29 cellular contexts compared by ENCODE assay signal in genomic region chr16:6732166-6732565, GRCh38.
"Had no signal": no experiment of that assay in that cellular context is flagged by ENCODE, and none has a peak within 500 bp of the region (broad histone marks: within the 10 kb centered on the region; RNA-seq: fewer than 3 reads in every experiment).

No MANE protein-coding gene starts in this region.

- H3K4me1 Mint-ChIP-seq: activated B cell treated with CpG ODN at 0.5 μM for 24 hours; activated naive CD4-positive, alpha-beta T cell treated with anti-CD3 and anti-CD28 coated beads, Interleukin-2, amount 10 ng/mL, durations not matched to agents 7 days and 5 days; activated naive CD8-positive, alpha-beta T cell treated with anti-CD3 and anti-CD28 coated beads, Interleukin-2, amount 50 U/mL, for 24 hours had no signal

- DNase-seq: activated B cell treated with CpG ODN at 0.5 μM for 24 hours; activated CD4-positive, alpha-beta memory T cell treated with anti-CD3 and anti-CD28 coated beads for 36 hours; activated CD4-positive, alpha-beta T cell treated with anti-CD3 and anti-CD28 coated beads for 4 hours; activated CD4-positive, alpha-beta T cell treated with anti-CD3 and anti-CD28 coated beads, Interleukin-2, amount 50 U/mL, for 1 hour; activated CD4-positive, CD25-positive, alpha-beta regulatory T cell treated with anti-CD3 and anti-CD28 coated beads, Interleukin-2, amount 50 U/mL, for 72 hours; activated CD8-positive, alpha-beta memory T cell treated with anti-CD3 and anti-CD28 coated beads, Interleukin-2, amount 50 U/mL, for 4 hours; activated effector memory CD4-positive, alpha-beta T cell treated with Interleukin-2 at 50 U/mL for 16 hours; activated naive CD4-positive, alpha-beta T cell treated with anti-CD3 and anti-CD28 coated beads, Interleukin-2, amount 10 ng/mL, durations not matched to agents 7 days and 5 days; activated naive CD8-positive, alpha-beta T cell treated with anti-CD3 and anti-CD28 coated beads, Interleukin-2, amount 50 U/mL, for 24 hours; activated T-cell treated with anti-CD3 and anti-CD28 coated beads, Interleukin-2, amount 50 U/mL, for 48 hours; anterior cingulate cortex; cerebellar nuclear complex; NCI-H1092 treated with DMSO at 0.1 percent for 48 hours; NCI-H1694; NCI-H1930; NCI-H2081 treated with DMSO at 0.1 percent for 48 hours; NCI-H226; NCI-H524 treated with DMSO at 0.1 percent for 48 hours; NCI-H774; PC-9; SIG-M5; SW 1271; T-helper 1 cell; T-helper 2 cell; T-helper 9 cell had no signal

- H3K9me3 Mint-ChIP-seq: activated B cell treated with CpG ODN at 0.5 μM for 24 hours; activated naive CD8-positive, alpha-beta T cell treated with anti-CD3 and anti-CD28 coated beads, Interleukin-2, amount 50 U/mL, for 24 hours had no signal

- H3K27me3 Mint-ChIP-seq: activated B cell treated with CpG ODN at 0.5 μM for 24 hours; activated CD4-positive, alpha-beta memory T cell treated with anti-CD3 and anti-CD28 coated beads for 36 hours; activated naive CD4-positive, alpha-beta T cell treated with anti-CD3 and anti-CD28 coated beads, Interleukin-2, amount 10 ng/mL, durations not matched to agents 7 days and 5 days; activated naive CD8-positive, alpha-beta T cell; activated naive CD8-positive, alpha-beta T cell treated with anti-CD3 and anti-CD28 coated beads, Interleukin-2, amount 50 U/mL, for 24 hours had no signal

- H3K36me3 Mint-ChIP-seq: activated CD4-positive, alpha-beta memory T cell treated with anti-CD3 and anti-CD28 coated beads for 36 hours; activated naive CD4-positive, alpha-beta T cell treated with anti-CD3 and anti-CD28 coated beads, Interleukin-2, amount 10 ng/mL, durations not matched to agents 7 days and 5 days; activated naive CD8-positive, alpha-beta T cell; brain had no signal

- H3K27ac Mint-ChIP-seq: activated B cell treated with CpG ODN at 0.5 μM for 24 hours; activated CD4-positive, alpha-beta memory T cell treated with anti-CD3 and anti-CD28 coated beads for 36 hours; activated naive CD4-positive, alpha-beta T cell treated with anti-CD3 and anti-CD28 coated beads, Interleukin-2, amount 10 ng/mL, durations not matched to agents 7 days and 5 days; activated naive CD8-positive, alpha-beta T cell; activated naive CD8-positive, alpha-beta T cell treated with anti-CD3 and anti-CD28 coated beads, Interleukin-2, amount 50 U/mL, for 24 hours had no signal

- ATAC-seq: activated naive CD8-positive, alpha-beta T cell treated with anti-CD3 and anti-CD28 coated beads, Interleukin-2, amount 50 U/mL, for 24 hours; Right ventricle myocardium inferior; SK-N-SH treated with all-trans-retinoic acid at 6 μM for 48 hours had no signal

- H3K4me3 Mint-ChIP-seq: activated B cell treated with CpG ODN at 0.5 μM for 24 hours; activated CD4-positive, alpha-beta memory T cell treated with anti-CD3 and anti-CD28 coated beads for 36 hours; activated naive CD4-positive, alpha-beta T cell treated with anti-CD3 and anti-CD28 coated beads, Interleukin-2, amount 10 ng/mL, durations not matched to agents 7 days and 5 days; activated naive CD8-positive, alpha-beta T cell; activated naive CD8-positive, alpha-beta T cell treated with anti-CD3 and anti-CD28 coated beads, Interleukin-2, amount 50 U/mL, for 24 hours; brain had no signal
